Comparison of ENCODE assay signal across 16 cellular contexts in the genomic region with DNA sequence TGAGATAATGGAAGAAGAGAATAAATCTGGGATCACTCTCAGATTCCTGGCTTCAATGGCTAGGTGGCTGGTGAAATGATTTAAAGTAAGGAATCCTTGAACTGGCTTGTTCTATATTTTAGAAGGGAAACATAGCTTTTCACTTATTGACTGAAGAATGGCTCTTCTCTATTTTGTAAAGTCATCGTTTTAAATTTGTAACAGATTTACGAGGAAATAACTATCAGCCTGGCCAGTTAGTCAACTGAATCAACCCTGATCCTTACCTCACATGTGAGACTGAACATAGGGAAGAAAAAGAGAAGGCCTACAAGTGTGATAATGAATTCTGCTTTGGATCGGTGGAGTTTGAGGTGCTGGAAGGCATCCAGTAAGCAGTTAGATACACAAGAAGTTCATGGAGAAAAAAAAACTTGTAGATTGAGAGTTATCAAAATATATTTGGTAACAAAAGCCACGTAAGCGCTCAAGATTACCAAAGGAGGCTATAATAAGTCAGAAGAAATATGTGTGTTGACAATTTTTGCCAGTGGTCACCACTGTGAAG. TPM values are rescaled to one million over a fixed set of nuclear protein-coding genes. Genes with fewer than 3 reads are reported as not detected.
DNase-seq lines count a peak whose midpoint lies in the region; ATAC-seq, FAIRE-seq and TF ChIP-seq lines count a peak whose summit lies in the region.
"Had no signal": no experiment of that assay in that cellular context is flagged by ENCODE, and none has a peak within 500 bp of the region (broad histone marks: within the 10 kb centered on the region; RNA-seq: fewer than 3 reads in every experiment).

No MANE protein-coding gene starts in this region.

- no peak overlapping the region for H3K4me3 Mint-ChIP-seq in Caco-2 (ENCODE audit: unreplicated experiment)
- no peak overlapping the region for H3K4me3 Mint-ChIP-seq in natural killer cell
- no peak overlapping the region for H3K4me3 Mint-ChIP-seq in activated T-cell treated with anti-CD3 and anti-CD28 coated beads, Interleukin-2, amount 50 U/mL, for 4 hours
- H3K4me3 Mint-ChIP-seq: CD14-positive monocyte; CD8-positive, alpha-beta T cell had no signal

- H3K79me2 ChIP-seq in PC-3 (ENCODE audit: low read length), result no peaks in the 10 kb centered on the region

- H3K4me1 Mint-ChIP-seq in Caco-2 (ENCODE audit: low read depth, unreplicated experiment) (peaks cover 25% of the 10 kb centered on the region), natural killer cell (no peaks in the 10 kb centered on the region)
- no peaks in the 10 kb centered on the region for H3K4me1 Mint-ChIP-seq in activated T-cell treated with anti-CD3 and anti-CD28 coated beads, Interleukin-2, amount 50 U/mL, for 4 hours (ENCODE audit: low read depth)
- H3K4me1 Mint-ChIP-seq: CD14-positive monocyte had no signal

- ATAC-seq in PC-3 (peak; percentile 2; the same call in 1 of the 2 replicates), natural killer cell (no peak)
- ATAC-seq in activated T-cell treated with anti-CD3 and anti-CD28 coated beads, Interleukin-2, amount 50 U/mL, for 4 hours, result no peak
- ATAC-seq: CD8-positive, alpha-beta T cell had no signal

- POLR2A ChIA-PET in Caco-2 (lab: Charles Lee) (interaction anchor here (1.3 to 1.5 kb wide), 2 partner anchors 12 to 75 kb away, joined by 4 to 5 read pairs; partner anchors contain the start of gene AREG), PC-3 (lab: Charles Lee; ENCODE audit: unreplicated experiment) (interaction anchor here (0.5 to 0.6 kb wide), 2 partner anchors 55 to 208 kb away, joined by 3 to 5 read pairs; no protein-coding TSS in a partner anchor)

- BruUV-seq in Caco-2 (replicated peaks; lab: Mats Ljungman, UMichigan), result no TSS peak
- no TSS peak for BruUV-seq in PC-3 (replicated peaks; lab: Mats Ljungman, UMichigan)

- no peak overlapping the region for H3K4me2 ChIP-seq in PC-3 (ENCODE audit: low read length)

- H3K9me2 ChIP-seq in PC-3 (replicated peaks; ENCODE audit: low read length), result no peaks in the 10 kb centered on the region

- H3K9me3 ChIP-seq in Caco-2 (peaks cover 7% of the 10 kb centered on the region), PC-3 (ENCODE audit: low read length) (no peaks in the 10 kb centered on the region), adrenal gland (replicated peaks in 1 of 3) (peaks cover 0 to 6% (median 0%) of the 10 kb centered on the region in 3 donors)

- TF ChIP-seq POLR2A in adrenal gland (IDR thresholded peaks at IDR 0.05), result no peak

- TF ChIP-seq CTCF in Caco-2 (IDR thresholded peaks at IDR 0.05; ENCODE audit: insufficient read depth in 1 of 2, low read depth in 1 of 2, low read length in 1 of 2, severe bottlenecking in 1 of 2, unreplicated experiment in 1 of 2) (no peak), PC-3 (conservative IDR thresholded peaks at IDR 0.05; ENCODE audit: low read depth, low read length) (no peak), bronchial epithelial cell (IDR thresholded peaks at IDR 0.05; ENCODE audit: insufficient read depth, low read length, severe bottlenecking) (no peak), fibroblast of pulmonary artery (IDR thresholded peaks at IDR 0.05; ENCODE audit: low read length, missing control alignments) (no peak), adrenal gland (IDR thresholded peaks at IDR 0.05) (no peak), natural killer cell (IDR thresholded peaks at IDR 0.05) (no peak)

- DNase-seq in Caco-2 (no peak), PC-3 (no peak), bronchial epithelial cell (ENCODE audit: low read depth) (peak; percentile 50), fibroblast of pulmonary artery (ENCODE audit: low read depth) (peak; percentile 56), adrenal gland (no peak), natural killer cell (no peak)
- DNase-seq in activated T-cell treated with anti-CD3 and anti-CD28 coated beads, Interleukin-2, amount 50 U/mL, for 4 hours, result no peak
- DNase-seq: CD8-positive, alpha-beta T cell; COR-L47; DMS53; GF-D8; GM23248 had no signal

- CTCF ChIA-PET in Caco-2 (lab: Charles Lee) (interaction anchor here (1.4 to 2.6 kb wide), 3 partner anchors 166 to 218 kb away, joined by 5 to 7 read pairs (median 6); no protein-coding TSS in a partner anchor), PC-3 (lab: Charles Lee) (no interaction called here)

- H2AFZ ChIP-seq in PC-3 (ENCODE audit: low read length), result no peak overlapping the region
- H2AFZ ChIP-seq: GM23248 had no signal

- peaks cover 10% of the 10 kb centered on the region; the same call in 1 of the 2 replicates for H3K4me1 ChIP-seq in Caco-2
- peaks cover 39% of the 10 kb centered on the region for H3K4me1 ChIP-seq in PC-3 (ENCODE audit: insufficient read depth, low read length)
- H3K4me1 ChIP-seq in adrenal gland (replicated peaks in 1 of 2), result no peaks in the 10 kb centered on the region

- WGBS in adrenal gland, 4 donors, result 73 to 74% (median 73%) methylated on average over 5 of the region's 5 CpGs

- H3K9ac ChIP-seq in PC-3 (ENCODE audit: low read length), result no peak overlapping the region
- H3K9ac ChIP-seq: GM23248 had no signal

- no peaks in the 10 kb centered on the region for H3K36me3 ChIP-seq in Caco-2 (ENCODE audit: control insufficient read depth, insufficient read depth, low read length)
- peaks cover 32% of the 10 kb centered on the region for H3K36me3 ChIP-seq in PC-3 (ENCODE audit: low read depth, low read length)
- H3K36me3 ChIP-seq in bronchial epithelial cell (ENCODE audit: control insufficient read depth, insufficient read depth, low read length), result peaks cover 2% of the 10 kb centered on the region
- H3K36me3 ChIP-seq in adrenal gland (replicated peaks in 1 of 2), result no peaks in the 10 kb centered on the region

- peak overlapping the region; percentile 80; the same call in 1 of the 2 replicates for H3K27ac ChIP-seq in PC-3 (ENCODE audit: low read length)
- H3K27ac ChIP-seq in adrenal gland, result no peak overlapping the region
- H3K27ac ChIP-seq: GM23248 had no signal

- H3K9me3 Mint-ChIP-seq in Caco-2 (ENCODE audit: unreplicated experiment) (peaks cover 12% of the 10 kb centered on the region), natural killer cell (no peaks in the 10 kb centered on the region)
- H3K9me3 Mint-ChIP-seq in activated T-cell treated with anti-CD3 and anti-CD28 coated beads, Interleukin-2, amount 50 U/mL, for 4 hours, result no peaks in the 10 kb centered on the region
- H3K9me3 Mint-ChIP-seq: CD8-positive, alpha-beta T cell had no signal

- H3K36me3 Mint-ChIP-seq in Caco-2 (ENCODE audit: insufficient read depth, unreplicated experiment) (peaks cover 68% of the 10 kb centered on the region), natural killer cell (peaks cover 12% of the 10 kb centered on the region)
- H3K36me3 Mint-ChIP-seq in activated T-cell treated with anti-CD3 and anti-CD28 coated beads, Interleukin-2, amount 50 U/mL, for 4 hours (ENCODE audit: insufficient read depth), result peaks cover 10% of the 10 kb centered on the region
- H3K36me3 Mint-ChIP-seq: CD14-positive monocyte; CD8-positive, alpha-beta T cell had no signal

- H3K27me3 Mint-ChIP-seq in Caco-2 (ENCODE audit: insufficient read depth, unreplicated experiment) (no peaks in the 10 kb centered on the region), natural killer cell (ENCODE audit: low read depth in 2 of 2) (peaks cover 3 to 23% of the 10 kb centered on the region in 2 donors)
- peaks cover 8% of the 10 kb centered on the region for H3K27me3 Mint-ChIP-seq in activated T-cell treated with anti-CD3 and anti-CD28 coated beads, Interleukin-2, amount 50 U/mL, for 4 hours (ENCODE audit: low read depth)

- H3K27ac Mint-ChIP-seq in Caco-2 (ENCODE audit: unreplicated experiment) (peak overlapping the region; percentile 77), natural killer cell (no peak overlapping the region)
- H3K27ac Mint-ChIP-seq: CD14-positive monocyte; CD8-positive, alpha-beta T cell had no signal

- no peak overlapping the region for H3K4me3 ChIP-seq in Caco-2 (ENCODE audit: low read depth, low read length)
- no peak overlapping the region for H3K4me3 ChIP-seq in PC-3 (ENCODE audit: low read length)
- no peak overlapping the region for H3K4me3 ChIP-seq in bronchial epithelial cell (ENCODE audit: low read depth, low read length)
- H3K4me3 ChIP-seq in fibroblast of pulmonary artery (replicated peaks; ENCODE audit: low read depth, low read length), result no peak overlapping the region
- H3K4me3 ChIP-seq in adrenal gland, result no peak overlapping the region
- H3K4me3 ChIP-seq: GM23248 had no signal

- intact Hi-C loops in Caco-2 (cut with micrococcal nuclease; ENCODE audit: unreplicated experiment) (loop anchor here (1.0 kb wide), 1 partner anchor 75 kb away; no protein-coding TSS in a partner anchor), PC-3 (cut with micrococcal nuclease) (loop anchor here (5.0 kb wide), 1 partner anchor 45 kb away; no protein-coding TSS in a partner anchor), adrenal gland (cut with DNase I) (no loop called here), natural killer cell (cut with micrococcal nuclease) (no loop called here)

- H3K27me3 ChIP-seq in Caco-2 (replicated peaks; ENCODE audit: control insufficient read depth, insufficient read depth, low read length) (no peaks in the 10 kb centered on the region), PC-3 (ENCODE audit: low read length) (no peaks in the 10 kb centered on the region), bronchial epithelial cell (ENCODE audit: control insufficient read depth, insufficient read depth, low read length) (no peaks in the 10 kb centered on the region), adrenal gland (no peaks in the 10 kb centered on the region)

- H4K20me1 ChIP-seq in PC-3 (ENCODE audit: low read length), result no peaks in the 10 kb centered on the region

- peaks cover 21% of the 10 kb centered on the region for H3F3A ChIP-seq in PC-3 (ENCODE audit: low read length, unreplicated experiment)

- FAIRE-seq in bronchial epithelial cell (lab: Jason Lieb, UNC), result no peak
- FAIRE-seq: A204.1, GM19239, H54 had no signal

RNA-seq across cellular contexts. Expression of gene AREG, which starts 12.0 kb away (rescaled TPM):
- total RNA-seq in Caco-2 (2022), result 146 and 162 TPM in 2 replicates
- 203 and 222 TPM in 2 replicates for total RNA-seq in PC-3 (2014; rRNA removed)
- 197 and 272 TPM in 2 replicates for total RNA-seq in bronchial epithelial cell
- total RNA-seq in adrenal gland, result 1 to 10 TPM in 3 of 8 donors, under 1 TPM in 3, not detected in 2; 0.42 to 4.8 (median 1.5) TPM
- 1 to 10 TPM in 1 of 3 donors, under 1 TPM in 2; 0.32 to 4.5 (median 0.98) TPM for polyA plus RNA-seq in adrenal gland
- 10 to 100 TPM; 11.3 to 47.2 (median 38.2) TPM for total RNA-seq in natural killer cell
- total RNA-seq in activated T-cell treated with anti-CD3 and anti-CD28 coated beads, Interleukin-2, amount 50 U/mL, for 4 hours, result under 1 TPM; 0.73 to 0.92 (median 0.79) TPM

Comparison
In these comparisons a context has a peak if more than half of its experiments do, and no peak if none do; other contexts are left out.
1. DNase-seq: peak in bronchial epithelial cell (single experiment) and fibroblast of pulmonary artery (single experiment); none in Caco-2 (0 of 2), PC-3 (single experiment), adrenal gland (0 of 7), natural killer cell (single experiment) and activated T-cell treated with anti-CD3 and anti-CD28 coated beads, Interleukin-2, amount 50 U/mL, for 4 hours (single experiment).
2. intact Hi-C loops: an anchor here in Caco-2 (1.0 kb wide) and PC-3 (5.0 kb wide); none called in adrenal gland and natural killer cell.